15 cellular contexts compared by ENCODE assay signal in genomic region chr5:152119091-152119490, GRCh38.
DNase-seq lines count a peak whose midpoint lies in the region; TF ChIP-seq lines count a peak whose summit lies in the region.
"Had no signal": no experiment of that assay in that cellular context is flagged by ENCODE, and none has a peak within 500 bp of the region (broad histone marks: within the 10 kb centered on the region; RNA-seq: fewer than 3 reads in every experiment).

No MANE protein-coding gene starts in this region.

- no peak overlapping the region for H4K91ac ChIP-seq in neuronal stem cell (ENCODE audit: low read depth, low read length, poor library complexity)

- H3K27ac Mint-ChIP-seq in endodermal cell: no peak overlapping the region
- H3K27ac Mint-ChIP-seq: CD14-positive monocyte; CD8-positive, alpha-beta T cell had no signal

- H3K79me1 ChIP-seq in neuronal stem cell (ENCODE audit: low read depth, low read length): no peaks in the 10 kb centered on the region

- no peaks in the 10 kb centered on the region for H3K79me2 ChIP-seq in Karpas-422 (ENCODE audit: low read length)

- H3K4me1 ChIP-seq in endodermal cell (ENCODE audit: control insufficient read depth, insufficient read depth, low read length) (peaks cover 4% of the 10 kb centered on the region), neuronal stem cell (ENCODE audit: control insufficient read depth in 2 of 2, insufficient read depth in 1 of 2, low read depth in 1 of 2, low read length in 2 of 2) (peaks cover 15 to 17% of the 10 kb centered on the region in 2 donors), Karpas-422 (ENCODE audit: low read length) (no peaks in the 10 kb centered on the region)
- H3K4me1 ChIP-seq: A549 had no signal

- no peak overlapping the region for H2BK120ac ChIP-seq in neuronal stem cell (ENCODE audit: low read depth, low read length)

- no peak overlapping the region for H2BK15ac ChIP-seq in neuronal stem cell (ENCODE audit: low read length)

- no peaks in the 10 kb centered on the region for H3K36me3 Mint-ChIP-seq in endodermal cell (ENCODE audit: low read depth)
- H3K36me3 Mint-ChIP-seq: CD14-positive monocyte; CD8-positive, alpha-beta T cell had no signal

- no peak overlapping the region for H2AK5ac ChIP-seq in neuronal stem cell (ENCODE audit: low read depth, low read length)

- no peak overlapping the region for H2BK5ac ChIP-seq in neuronal stem cell (ENCODE audit: low read length)

- H2AFZ ChIP-seq in neuronal stem cell (ENCODE audit: low read length) (no peak overlapping the region), Karpas-422 (ENCODE audit: low read length) (no peak overlapping the region)

- H3K9me3 ChIP-seq in endodermal cell (ENCODE audit: control insufficient read depth, low read length): no peaks in the 10 kb centered on the region
- H3K9me3 ChIP-seq in neuronal stem cell (replicated peaks in 1 of 2; ENCODE audit: control insufficient read depth in 2 of 2, insufficient read depth in 1 of 2, low read depth in 1 of 2, low read length in 2 of 2): no peaks in the 10 kb centered on the region
- no peaks in the 10 kb centered on the region for H3K9me3 ChIP-seq in Karpas-422 (ENCODE audit: low read length)
- H3K9me3 ChIP-seq: A549 had no signal

- H3K9ac ChIP-seq in endodermal cell (ENCODE audit: extremely low read depth, low read length, poor library complexity, severe bottlenecking): no peak overlapping the region
- no peak overlapping the region for H3K9ac ChIP-seq in neuronal stem cell (ENCODE audit: low read depth, low read length, poor library complexity)
- no peak overlapping the region for H3K9ac ChIP-seq in Karpas-422 (ENCODE audit: low read length)

- no peak overlapping the region for H2BK12ac ChIP-seq in neuronal stem cell (ENCODE audit: low read length)

- H3K14ac ChIP-seq in neuronal stem cell (ENCODE audit: low read length): no peak overlapping the region

- no peak for TF ChIP-seq CTCF in endodermal cell (conservative IDR thresholded peaks at IDR 0.05)

- H4K20me1 ChIP-seq in Karpas-422 (ENCODE audit: insufficient read depth, low read depth, low read length): no peaks in the 10 kb centered on the region; the same call in 1 of the 2 replicates

- H3K4me2 ChIP-seq in neuronal stem cell (ENCODE audit: insufficient read depth, low read length, poor library complexity, severe bottlenecking): no peak overlapping the region
- H3K4me2 ChIP-seq in Karpas-422 (ENCODE audit: low read depth, low read length, poor library complexity, severe bottlenecking): no peak overlapping the region
- H3K4me2 ChIP-seq: A549 had no signal

- peak overlapping the region; percentile 64 for H3K27ac ChIP-seq in endodermal cell (ENCODE audit: low read depth, low read length)
- H3K27ac ChIP-seq in neuronal stem cell (replicated peaks; ENCODE audit: low read length): no peak overlapping the region
- no peak overlapping the region for H3K27ac ChIP-seq in Karpas-422 (ENCODE audit: low read length)
- H3K27ac ChIP-seq: A549 had no signal

- H3K27me3 Mint-ChIP-seq in endodermal cell (ENCODE audit: insufficient read depth): no peaks in the 10 kb centered on the region

- no peaks in the 10 kb centered on the region for H3K27me3 ChIP-seq in endodermal cell (ENCODE audit: control insufficient read depth, insufficient read depth, low read length, poor library complexity, severe bottlenecking)
- H3K27me3 ChIP-seq in neuronal stem cell (ENCODE audit: control insufficient read depth in 3 of 3, insufficient read depth in 3 of 3, low read depth in 1 of 3, low read length in 3 of 3): no peaks in the 10 kb centered on the region
- no peaks in the 10 kb centered on the region for H3K27me3 ChIP-seq in Karpas-422 (ENCODE audit: low read length)

- H3K36me3 ChIP-seq in endodermal cell (ENCODE audit: control insufficient read depth, insufficient read depth, low read length): no peaks in the 10 kb centered on the region
- no peaks in the 10 kb centered on the region for H3K36me3 ChIP-seq in neuronal stem cell (replicated peaks in 1 of 2; ENCODE audit: control insufficient read depth in 2 of 2, insufficient read depth in 2 of 2, low read length in 2 of 2)
- H3K36me3 ChIP-seq in Karpas-422 (ENCODE audit: insufficient read depth, low read length): no peaks in the 10 kb centered on the region

- no peak overlapping the region for H3K4ac ChIP-seq in neuronal stem cell (ENCODE audit: low read length)

- H3K23ac ChIP-seq in neuronal stem cell (ENCODE audit: low read depth, low read length, poor library complexity): no peak overlapping the region

- H3K4me1 Mint-ChIP-seq in endodermal cell: peaks cover 6% of the 10 kb centered on the region
- H3K4me1 Mint-ChIP-seq: CD14-positive monocyte had no signal

- H3K9me2 ChIP-seq in Karpas-422 (replicated peaks; ENCODE audit: insufficient read depth, low read length): no peaks in the 10 kb centered on the region

- H4K8ac ChIP-seq in neuronal stem cell (ENCODE audit: low read depth, low read length): no peak overlapping the region

- no peak overlapping the region for H3K4me3 Mint-ChIP-seq in endodermal cell
- H3K4me3 Mint-ChIP-seq: CD14-positive monocyte; CD8-positive, alpha-beta T cell had no signal

- 84 to 85% methylated on average over 5 of the region's 5 CpGs for WGBS in endodermal cell (ENCODE audit: insufficient coverage in 1 of 2, insufficient read length in 1 of 2), 2 experiments
- no CpG with 5 or more reads among the region's 5 CpGs for WGBS in neuronal stem cell (ENCODE audit: extremely low coverage in 2 of 2, insufficient read length in 2 of 2, insufficient replicate concordance in 1 of 2), 2 donors

- DNase-seq in NCI-H1694 treated with DMSO at 0.1 percent for 48 hours (lab: John Stamatoyannopoulos, UW): peak; percentile 81
- no peak for DNase-seq in endodermal cell
- no peak for DNase-seq in neuronal stem cell (ENCODE audit: low spot score)
- DNase-seq in activated CD8-positive, alpha-beta memory T cell treated with anti-CD3 and anti-CD28 coated beads, Interleukin-2, amount 50 U/mL, for 48 hours: no peak
- DNase-seq in DMS79 treated with DMSO at 0.1 percent for 48 hours (lab: John Stamatoyannopoulos, UW): no peak
- DNase-seq in midbrain (lab: John Stamatoyannopoulos, UW): no peak
- no peak for DNase-seq in Karpas-422
- DNase-seq: CD8-positive, alpha-beta T cell; COR-L47; DMS153; DND-41; GDM1; H7 had no signal

- H3K18ac ChIP-seq in neuronal stem cell (ENCODE audit: low read length): peak overlapping the region; percentile 3

- no peaks in the 10 kb centered on the region for H3K9me3 Mint-ChIP-seq in endodermal cell

- H3K4me3 ChIP-seq in endodermal cell (ENCODE audit: low read length) (no peak overlapping the region), neuronal stem cell (ENCODE audit: low read length in 2 of 2) (peak overlapping the region in 1 of 2 donors; percentile 5), Karpas-422 (ENCODE audit: low read length) (no peak overlapping the region)
- H3K4me3 ChIP-seq: A549 had no signal
